16 cellular contexts compared by ENCODE assay signal in the genomic region with DNA sequence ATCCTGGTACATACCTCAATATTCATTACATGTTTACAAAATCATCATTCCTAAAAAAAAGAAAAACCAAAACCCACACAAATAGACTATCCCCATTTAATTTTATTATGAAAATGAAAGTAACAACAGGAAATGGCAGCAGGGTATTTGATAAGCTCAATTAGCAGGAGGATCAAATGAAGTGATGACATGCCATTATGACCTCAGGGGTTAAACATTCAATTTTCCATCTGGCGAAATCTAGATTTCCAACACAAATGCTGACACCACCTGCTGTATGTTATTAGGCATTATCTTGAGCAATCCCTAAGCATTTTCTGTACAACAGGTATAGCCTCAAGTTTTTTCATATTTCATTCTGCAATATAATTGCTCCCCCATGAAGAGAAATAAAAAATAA. TPM values are rescaled to one million over a fixed set of nuclear protein-coding genes. Genes with fewer than 3 reads are reported as not detected.
DNase-seq lines count a peak whose midpoint lies in the region; ATAC-seq, FAIRE-seq and TF ChIP-seq lines count a peak whose summit lies in the region.
"Had no signal": no experiment of that assay in that cellular context is flagged by ENCODE, and none has a peak within 500 bp of the region (broad histone marks: within the 10 kb centered on the region; RNA-seq: fewer than 3 reads in every experiment).

No MANE protein-coding gene starts in this region.

- POLR2A ChIA-PET in HepG2 (lab: Yijun Ruan, JAX) = no interaction called here

- no peak for FAIRE-seq in HepG2 (lab: Jason Lieb, UNC)

- H3K27ac ChIP-seq in liver (ENCODE audit: low read depth in 1 of 2, low read length in 2 of 2) = no peak overlapping the region
- H3K27ac ChIP-seq in HepG2 (ENCODE audit: extremely low read length, insufficient read depth, low read length) = no peak overlapping the region
- H3K27ac ChIP-seq in uterus = no peak overlapping the region
- H3K27ac ChIP-seq: esophagus squamous epithelium, transverse colon had no signal

- H3K36me3 ChIP-seq in liver (ENCODE audit: control insufficient read depth in 4 of 4, insufficient read depth in 3 of 4, low read depth in 1 of 4, low read length in 3 of 4) (peaks cover 0 to 3% (median 2%) of the 10 kb centered on the region in 4 donors), HepG2 (replicated peaks in 1 of 2; ENCODE audit: control insufficient read depth in 1 of 2, insufficient read depth in 2 of 2, low read length in 2 of 2) (peaks cover 3 to 16% of the 10 kb centered on the region in 2 experiments; a peak in 3 of 5 replicates), uterus (no peaks in the 10 kb centered on the region)
- H3K36me3 ChIP-seq: transverse colon had no signal

- no peaks in the 10 kb centered on the region for H3K27me3 ChIP-seq in liver (ENCODE audit: control insufficient read depth in 4 of 4, insufficient read depth in 4 of 4, low read length in 3 of 4)
- no peaks in the 10 kb centered on the region for H3K27me3 ChIP-seq in HepG2 (ENCODE audit: control insufficient read depth in 1 of 2, insufficient read depth in 2 of 2, low read length in 2 of 2)
- H3K27me3 ChIP-seq in uterus = no peaks in the 10 kb centered on the region
- H3K27me3 ChIP-seq: esophagus squamous epithelium, transverse colon had no signal

- TF ChIP-seq EP300 in HepG2 (IDR thresholded peaks at IDR 0.05; ENCODE audit: low read depth in 2 of 2, low read length in 2 of 2) (no peak), HepG2 (CRISPR knock-in tag; IDR thresholded peaks at IDR 0.05; ENCODE audit: borderline replicate concordance) (no peak)

- peaks cover 29 to 49% of the 10 kb centered on the region in 2 donors for H3K36me3 Mint-ChIP-seq in CD14-positive monocyte

- TF ChIP-seq RAD21 in liver (IDR thresholded peaks at IDR 0.05) (no peak), HepG2 (CRISPR knock-in tag; IDR thresholded peaks at IDR 0.05) (no peak)

- H3K9ac ChIP-seq in liver (ENCODE audit: low read depth in 1 of 2, low read length in 2 of 2) (no peak overlapping the region), HepG2 (ENCODE audit: insufficient read depth, low read depth, low read length) (no peak overlapping the region)

- peaks cover 0 to 1% (median 0%) of the 10 kb centered on the region in 3 donors for H3K27me3 Mint-ChIP-seq in CD14-positive monocyte (ENCODE audit: low read depth in 3 of 3)
- H3K27me3 Mint-ChIP-seq: B cell had no signal

- no peak for TF ChIP-seq CTCF in liver (IDR thresholded peaks at IDR 0.05; ENCODE audit: low read depth, low read length, missing input control)
- no peak for TF ChIP-seq CTCF in HepG2 (CRISPR knock-in tag; IDR thresholded peaks at IDR 0.05)
- TF ChIP-seq CTCF in choroid plexus epithelial cell (conservative IDR thresholded peaks at IDR 0.05; ENCODE audit: low read depth, low read length) = no peak
- no peak for TF ChIP-seq CTCF in CD14-positive monocyte (IDR thresholded peaks at IDR 0.05)
- TF ChIP-seq CTCF in uterus (IDR thresholded peaks at IDR 0.05) = no peak

- DNase-seq in HepG2 (ENCODE audit: low spot score) (no peak), NCI-H146 treated with DMSO at 0.1 percent for 48 hours (lab: John Stamatoyannopoulos, UW; ENCODE audit: unreplicated experiment) (peak; percentile 43), choroid plexus epithelial cell (ENCODE audit: low read depth) (peak; percentile 39), GOT3 (lab: John Stamatoyannopoulos, UW) (no peak), CD14-positive monocyte (ENCODE audit: low spot score) (no peak), uterus (no peak)
- DNase-seq: esophagus squamous epithelium; left ventricle myocardium superior; RPMI8226; stimulated activated CD4-positive, alpha-beta T cell treated with anti-CD3 and anti-CD28 coated beads, Interleukin-2, amount 100 ng/mL, for 24 hours; T-helper 9 cell; transverse colon had no signal

- no peaks in the 10 kb centered on the region for H3K79me2 ChIP-seq in HepG2 (ENCODE audit: insufficient read depth, low read length)

- H3K4me3 ChIP-seq in liver (ENCODE audit: low read depth in 1 of 3, low read length in 3 of 3) (no peak overlapping the region), HepG2 (replicated peaks in 1 of 3; ENCODE audit: insufficient read depth in 1 of 3, low read depth in 2 of 3, low read length in 3 of 3) (no peak overlapping the region), choroid plexus epithelial cell (ENCODE audit: low read depth, low read length) (no peak overlapping the region), uterus (no peak overlapping the region)
- H3K4me3 ChIP-seq: esophagus squamous epithelium, transverse colon had no signal

- H4K20me1 ChIP-seq in HepG2 (ENCODE audit: insufficient read depth, low read length) = no peaks in the 10 kb centered on the region

- WGBS in liver = 85% methylated on average over 1 of the region's 1 CpG
- 95% methylated on average over 1 of the region's 1 CpG for WGBS in HepG2 (ENCODE audit: low lambda C conversion rate)

- H3K4me1 ChIP-seq in liver (ENCODE audit: control insufficient read depth in 4 of 4, insufficient read depth in 4 of 4, low read length in 3 of 4) (no peaks in the 10 kb centered on the region), HepG2 (ENCODE audit: insufficient read depth, low read length) (no peaks in the 10 kb centered on the region), uterus (no peaks in the 10 kb centered on the region)
- H3K4me1 ChIP-seq: esophagus squamous epithelium, transverse colon had no signal

- H3K4me1 Mint-ChIP-seq in CD14-positive monocyte = peaks cover 2% of the 10 kb centered on the region

- peaks cover 0 to 5% (median 0%) of the 10 kb centered on the region in 7 donors for H3K9me3 Mint-ChIP-seq in CD14-positive monocyte
- H3K9me3 Mint-ChIP-seq: nephron had no signal

- ATAC-seq in HepG2 = no peak
- ATAC-seq in HG03280 (IDR thresholded peaks at IDR 0.05; ENCODE audit: unreplicated experiment) = no peak
- ATAC-seq: left ventricle myocardium superior had no signal

- no peaks in the 10 kb centered on the region for H3K9me3 ChIP-seq in liver (ENCODE audit: control insufficient read depth in 4 of 4, low read length in 3 of 4)
- H3K9me3 ChIP-seq in HepG2 (ENCODE audit: low read length) = no peaks in the 10 kb centered on the region
- H3K9me3 ChIP-seq in uterus = no peaks in the 10 kb centered on the region
- H3K9me3 ChIP-seq: esophagus squamous epithelium, transverse colon had no signal

- H3K4me3 Mint-ChIP-seq in CD14-positive monocyte = no peak overlapping the region
- H3K4me3 Mint-ChIP-seq: B cell, nephron had no signal

- CTCF ChIA-PET in HepG2 (lab: Yijun Ruan, JAX; ENCODE audit: low intra/inter-chr PET ratio, low total read pairs) = no interaction called here

- BruUV-seq in HepG2 (replicated peaks; lab: Mats Ljungman, UMichigan) = no TSS peak

- in situ Hi-C loops in HepG2 (cut with HindIII; ENCODE audit: extremely low pct_ligation_motif_present, low pct_unique_long_range_greater_than_20kb) = no loop called here

- H3K27ac Mint-ChIP-seq in CD14-positive monocyte = no peak overlapping the region
- H3K27ac Mint-ChIP-seq: B cell, nephron had no signal

- intact Hi-C loops in HepG2 (cut with micrococcal nuclease; ENCODE audit: unreplicated experiment) (no loop called here), CD14-positive monocyte (cut with micrococcal nuclease) (no loop called here), uterus (cut with DNase I; ENCODE audit: low total_unique reads) (no loop called here)

- no peak overlapping the region for H2AFZ ChIP-seq in HepG2 (ENCODE audit: low read length)

- no peak overlapping the region for H3K4me2 ChIP-seq in HepG2 (ENCODE audit: low read depth, low read length)

- no peak for TF ChIP-seq POLR2A in HepG2 (IDR thresholded peaks at IDR 0.05; ENCODE audit: insufficient read depth in 1 of 2, low read depth in 2 of 2, low read length in 2 of 2)
- TF ChIP-seq POLR2A in uterus (IDR thresholded peaks at IDR 0.05) = no peak

TF ChIP-seq in liver, 16 proteins besides CTCF, POLR2A, EP300 and RAD21:
- TF ChIP-seq NR2F2 (IDR thresholded peaks at IDR 0.05) (peak; percentile 43), JUND (IDR thresholded peaks at IDR 0.05) (no peak)

TF ChIP-seq in HepG2, 621 proteins besides CTCF, POLR2A, EP300 and RAD21 (continues in another document):
- TF ChIP-seq RXRA (CRISPR knock-in tag; IDR thresholded peaks at IDR 0.05) (no peak), SMARCE1 (IDR thresholded peaks at IDR 0.05; ENCODE audit: borderline replicate concordance) (no peak), PAF1 (CRISPR knock-in tag; IDR thresholded peaks at IDR 0.05) (no peak), TMF1 (CRISPR knock-in tag; IDR thresholded peaks at IDR 0.05; ENCODE audit: low read depth) (no peak), ZNF101 (CRISPR knock-in tag; IDR thresholded peaks at IDR 0.05; ENCODE audit: borderline replicate concordance, low read depth) (no peak), SIN3B (IDR thresholded peaks at IDR 0.05; ENCODE audit: low read length) (no peak), AHR (CRISPR knock-in tag; IDR thresholded peaks at IDR 0.05) (no peak), ZBTB8A (CRISPR knock-in tag; IDR thresholded peaks at IDR 0.05; ENCODE audit: borderline replicate concordance, low read depth) (no peak)

RNA-seq across cellular contexts. Expression of a gene that starts 57.1 kb away (rescaled TPM):
- total RNA-seq in liver (1 to 10 TPM; 7.1 to 9.6 TPM), HepG2 (2016; rRNA removed; fragmentation: Illumina TruSeq; extraction: Trizol) (20.3 and 25.6 TPM in 2 replicates), uterus (10 to 100 TPM in 2 of 4 donors, 1 to 10 TPM in 2; 8.2 to 30.9 (median 19.2) TPM)
- polyA plus RNA-seq in liver (1 to 10 TPM; 4.3 to 5.0 TPM), HepG2 (2011; rRNA removed) (5.0 and 5.5 TPM in 2 replicates), CD14-positive monocyte (10 to 100 TPM in 1 of 2 donors, 1 to 10 TPM in 1; 8.2 to 31.6 TPM)
- 9.3 and 13.0 TPM in 2 replicates for total RNA-seq in HepG2 (2016; cell fraction: cytosol; rRNA removed; fragmentation: Illumina TruSeq; extraction: Trizol; ENCODE audit: low read depth)
- total RNA-seq in HepG2 (2016; cell fraction: insoluble cytoplasmic fraction; rRNA removed; fragmentation: Illumina TruSeq; extraction: Trizol) = 17.7 and 24.7 TPM in 2 replicates
- total RNA-seq in HepG2 (2016; cell fraction: membrane; rRNA removed; fragmentation: Illumina TruSeq; extraction: Trizol) = 6.5 and 7.1 TPM in 2 replicates
- 20.6 and 22.1 TPM in 2 replicates for total RNA-seq in HepG2 (2016; cell fraction: nucleus; rRNA removed; fragmentation: Illumina TruSeq; extraction: Trizol)
- 3.1 and 4.6 TPM in 2 replicates for polyA plus RNA-seq in HepG2 (2011; cell fraction: cytosol; rRNA removed)
- polyA plus RNA-seq in HepG2 (2011; cell fraction: nucleus; rRNA removed) = 3.0 and 3.3 TPM in 2 replicates
- 5.9 and 6.0 TPM in 2 replicates for polyA plus RNA-seq in HepG2 (2012)
- polyA plus RNA-seq in HepG2 (2016; cell fraction: cytosol; fragmentation: Illumina TruSeq; extraction: Trizol; ENCODE audit: low read depth) = 0.74 and 0.79 TPM in 2 replicates
- polyA plus RNA-seq in HepG2 (2016; cell fraction: insoluble cytoplasmic fraction; fragmentation: Illumina TruSeq; extraction: Trizol; ENCODE audit: low read depth) = 18.7 and 19.3 TPM in 2 replicates
- 2.2 and 2.4 TPM in 2 replicates for polyA plus RNA-seq in HepG2 (2016; cell fraction: membrane; fragmentation: Illumina TruSeq; extraction: Trizol; ENCODE audit: low read depth)
- polyA plus RNA-seq in HepG2 (2016; cell fraction: nucleus; fragmentation: Illumina TruSeq; extraction: Trizol; ENCODE audit: insufficient read depth, low read depth) = 8.3 and 9.9 TPM in 2 replicates
- polyA minus RNA-seq in HepG2 (2011; rRNA and poly(A)+ RNA removed; ENCODE audit: low replicate concordance) = 6.6 and 12.3 TPM in 2 replicates
- 3.9 and 5.8 TPM in 2 replicates for polyA minus RNA-seq in HepG2 (2011; cell fraction: cytosol; rRNA and poly(A)+ RNA removed)
- polyA minus RNA-seq in HepG2 (2011; cell fraction: nucleus; rRNA and poly(A)+ RNA removed) = 22.3 and 26.3 TPM in 2 replicates

Comparison
In these comparisons a context has a peak if more than half of its experiments do, and no peak if none do; other contexts are left out.
1. DNase-seq: peak in NCI-H146 treated with DMSO at 0.1 percent for 48 hours (single experiment) and choroid plexus epithelial cell (single experiment); none in HepG2 (single experiment), GOT3 (single experiment), CD14-positive monocyte (single experiment) and uterus (0 of 2).